In genomic region chr4:151692443-151692782, GRCh38 we compare ENCODE assay signal across 24 cellular contexts.
A peak's percentile ranks its signal among the peaks of the same experiment; 100 is the strongest.
DNase-seq lines count a peak whose midpoint lies in the region; ATAC-seq and TF ChIP-seq lines count a peak whose summit lies in the region.
"Had no signal": no experiment of that assay in that cellular context is flagged by ENCODE, and none has a peak within 500 bp of the region (broad histone marks: within the 10 kb centered on the region; RNA-seq: fewer than 3 reads in every experiment).

No MANE protein-coding gene starts in this region.

- TF ChIP-seq EP300 in tibial nerve (IDR thresholded peaks at IDR 0.05) = no peak

- intact Hi-C loops in heart left ventricle (cut with DNase I) = loop anchor here in 2 of 10 donors (5.0 to 10.0 kb wide), 2 partner anchors 70 to 692 kb away; partner anchors contain the start of gene GATB (in 1 of the 2)
- intact Hi-C loops in right cardiac atrium (cut with DNase I) = no loop called here
- intact Hi-C loops in dorsolateral prefrontal cortex (cut with DNase I) = no loop called here
- intact Hi-C loops in prostate gland (cut with DNase I) = no loop called here

- peaks cover 0 to 11% (median 0%) of the 10 kb centered on the region in 9 donors for H3K36me3 ChIP-seq in heart left ventricle
- no peaks in the 10 kb centered on the region for H3K36me3 ChIP-seq in prostate gland
- H3K36me3 ChIP-seq in tibial nerve = peaks cover 0 to 20% (median 0%) of the 10 kb centered on the region in 3 donors
- H3K36me3 ChIP-seq: brain microvascular endothelial cell, neutrophil, thoracic aorta had no signal

- H3K27me3 ChIP-seq in heart left ventricle (no peaks in the 10 kb centered on the region), right cardiac atrium (ENCODE audit: control insufficient read depth, insufficient read depth) (no peaks in the 10 kb centered on the region), dorsolateral prefrontal cortex (no peaks in the 10 kb centered on the region), prostate gland (replicated peaks; ENCODE audit: insufficient read depth) (no peaks in the 10 kb centered on the region), tibial nerve (no peaks in the 10 kb centered on the region)
- H3K27me3 ChIP-seq: brain microvascular endothelial cell, neutrophil had no signal

- peaks cover 0 to 4% (median 0%) of the 10 kb centered on the region in 12 donors for H3K9me3 ChIP-seq in heart left ventricle
- H3K9me3 ChIP-seq in right cardiac atrium (ENCODE audit: control insufficient read depth, low read length) = no peaks in the 10 kb centered on the region
- no peaks in the 10 kb centered on the region for H3K9me3 ChIP-seq in prostate gland
- no peaks in the 10 kb centered on the region for H3K9me3 ChIP-seq in tibial nerve
- H3K9me3 ChIP-seq: A549, neutrophil, thoracic aorta had no signal

- TF ChIP-seq POLR2A in heart left ventricle (IDR thresholded peaks at IDR 0.05) = no peak
- no peak for TF ChIP-seq POLR2A in prostate gland (IDR thresholded peaks at IDR 0.05)
- no peak for TF ChIP-seq POLR2A in tibial nerve (IDR thresholded peaks at IDR 0.05)

- TF ChIP-seq CTCF in heart left ventricle (IDR thresholded peaks at IDR 0.05) (no peak), dorsolateral prefrontal cortex (IDR thresholded peaks at IDR 0.05 in 54 of 56, conservative IDR thresholded peaks at IDR 0.05 in 2 of 56; ENCODE audit: low read depth in 1 of 56, partially characterized antibody in 56 of 56) (no peak), prostate gland (IDR thresholded peaks at IDR 0.05) (no peak), tibial nerve (IDR thresholded peaks at IDR 0.05) (no peak)

- no peak for ATAC-seq in heart left ventricle
- no peak for ATAC-seq in right cardiac atrium
- ATAC-seq in GM21390 (IDR thresholded peaks at IDR 0.05; ENCODE audit: unreplicated experiment) = no peak
- ATAC-seq: A549; activated CD4-positive, CD25-positive, alpha-beta regulatory T cell treated with anti-CD3 and anti-CD28 coated beads, Interleukin-2, amount 50 U/mL, for 24 hours; activated T-cell treated with anti-CD3 and anti-CD28 coated beads, Interleukin-2, amount 50 U/mL, for 72 hours; K562 had no signal

- H3K27ac ChIP-seq in heart left ventricle (peak overlapping the region in 10 of 12 donors; percentile 34 to 84 (median 69)), right cardiac atrium (ENCODE audit: low read length) (no peak overlapping the region), dorsolateral prefrontal cortex (peak overlapping the region in 45 of 59 donors; percentile 8 to 87 (median 74)), prostate gland (peak overlapping the region in 1 of 2 donors; percentile 62), tibial nerve (peak overlapping the region in 3 of 4 donors; percentile 18 to 68 (median 63))
- H3K27ac ChIP-seq: A549, brain microvascular endothelial cell, neutrophil, PC-9, thoracic aorta had no signal

- H3K4me1 ChIP-seq in heart left ventricle = peaks cover 2 to 70% (median 46%) of the 10 kb centered on the region in 12 donors
- H3K4me1 ChIP-seq in right cardiac atrium (ENCODE audit: control insufficient read depth, insufficient read depth, low read length) = peaks cover 11% of the 10 kb centered on the region
- H3K4me1 ChIP-seq in prostate gland (replicated peaks) = peaks cover 19% of the 10 kb centered on the region
- peaks cover 0 to 49% (median 8%) of the 10 kb centered on the region in 4 donors for H3K4me1 ChIP-seq in tibial nerve
- H3K4me1 ChIP-seq: A549 had no signal

- DNase-seq in heart left ventricle = no peak
- DNase-seq in right cardiac atrium = no peak
- DNase-seq in dorsolateral prefrontal cortex = no peak
- peak; percentile 44 for DNase-seq in prostate gland (ENCODE audit: low spot score)
- DNase-seq in tibial nerve (ENCODE audit: low spot score in 2 of 2) = no peak
- DNase-seq in LoVo (ENCODE audit: low spot score) = no peak
- DNase-seq in stimulated activated CD4-positive, alpha-beta T cell treated with anti-CD3 and anti-CD28 coated beads, Interleukin-4, amount 100 ng/mL, for 1 hour = no peak
- DNase-seq: activated CD4-positive, alpha-beta T cell treated with anti-CD3 and anti-CD28 coated beads, Interleukin-2, amount 50 U/mL, for 4 hours; activated naive CD4-positive, alpha-beta T cell treated with anti-CD3 and anti-CD28 coated beads, Interleukin-2, amount 10 ng/mL, durations not matched to agents 7 days and 5 days; activated T-cell treated with anti-CD3 and anti-CD28 coated beads, Interleukin-2, amount 50 U/mL, for 72 hours; brain microvascular endothelial cell; immature natural killer cell; mesenchymal stem cell; NCI-H1930; PC-9; SHP77; stimulated activated naive CD4-positive, alpha-beta T cell; T-helper 2 cell had no signal

- WGBS in heart left ventricle, 4 donors = 85 to 92% (median 88%) methylated on average over 6 of the region's 6 CpGs
- WGBS in right cardiac atrium = 89% methylated on average over 6 of the region's 6 CpGs
- 46% methylated on average over 6 of the region's 6 CpGs for WGBS in prostate gland
- WGBS in tibial nerve, 2 donors = 84 to 95% methylated on average over 6 of the region's 6 CpGs

- no peak overlapping the region for H3K4me3 ChIP-seq in heart left ventricle
- H3K4me3 ChIP-seq in right cardiac atrium (ENCODE audit: low read length) = no peak overlapping the region
- no peak overlapping the region for H3K4me3 ChIP-seq in dorsolateral prefrontal cortex
- no peak overlapping the region for H3K4me3 ChIP-seq in prostate gland
- H3K4me3 ChIP-seq in tibial nerve = no peak overlapping the region
- H3K4me3 ChIP-seq: A549, K562, PC-9, thoracic aorta had no signal
